In the genomic region with DNA sequence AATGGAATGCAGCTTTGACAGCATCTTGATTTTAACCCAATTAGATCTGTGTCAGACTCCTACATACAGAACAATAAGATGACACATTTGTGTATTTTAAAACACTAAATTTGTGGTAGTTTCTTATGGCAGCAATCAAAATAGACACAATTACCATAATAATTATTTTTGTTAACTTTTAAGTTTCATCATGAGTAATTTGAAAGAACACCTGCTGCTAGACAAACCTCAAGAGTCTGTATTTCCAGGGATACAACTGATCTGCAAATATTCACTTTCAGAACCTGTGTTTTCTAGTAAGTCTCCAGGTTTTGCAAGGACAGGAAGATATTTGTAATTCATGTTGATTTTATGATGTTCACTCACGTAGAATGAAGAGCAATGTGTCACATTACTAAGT, we compare ENCODE assay signal across 23 cellular contexts.
DNase-seq lines count a peak whose midpoint lies in the region; ATAC-seq and TF ChIP-seq lines count a peak whose summit lies in the region.
"Had no signal": no experiment of that assay in that cellular context is flagged by ENCODE, and none has a peak within 500 bp of the region (broad histone marks: within the 10 kb centered on the region; RNA-seq: fewer than 3 reads in every experiment).

No MANE protein-coding gene starts in this region.

- peak overlapping the region; percentile 74 for H3K4me3 ChIP-seq in KMS-11 (IDR thresholded peaks at IDR 0.05; ENCODE audit: insufficient read depth, low read depth, low read length)

- H3K27ac ChIP-seq in KMS-11 = peak overlapping the region; percentile 58; the same call in 1 of the 2 replicates
- H3K27ac ChIP-seq: RWPE1 had no signal

- no peaks in the 10 kb centered on the region for H3K27me3 ChIP-seq in KMS-11 (ENCODE audit: insufficient read depth, low read depth)

- H3K27ac Mint-ChIP-seq in T-helper 17 cell = no peak overlapping the region
- H3K27ac Mint-ChIP-seq: CD4-positive, CD25-positive, alpha-beta regulatory T cell; T-cell; T-helper 2 cell treated with Interferon-gamma antibody and Interleukin-4, amounts not matched to agents 5 μg/mL and 100 μg/mL, for 36 hours had no signal

- H3K4me1 Mint-ChIP-seq in T-helper 17 cell = no peaks in the 10 kb centered on the region
- H3K4me1 Mint-ChIP-seq: CD4-positive, CD25-positive, alpha-beta regulatory T cell; T-cell had no signal

- H3K4me3 Mint-ChIP-seq in T-helper 17 cell = no peak overlapping the region
- H3K4me3 Mint-ChIP-seq: CD4-positive, CD25-positive, alpha-beta regulatory T cell; T-cell; T-helper 2 cell treated with Interferon-gamma antibody and Interleukin-4, amounts not matched to agents 5 μg/mL and 100 μg/mL, for 36 hours had no signal

- DNase-seq in NCI-H2171 treated with DMSO at 0.1 percent for 48 hours (lab: John Stamatoyannopoulos, UW) (peak; percentile 1), NCI-H2171 (lab: John Stamatoyannopoulos, UW) (no peak), NCI-H748 treated with DMSO at 0.1 percent for 48 hours (lab: John Stamatoyannopoulos, UW) (peak; percentile 62), T-helper 17 cell (no peak), COLO829 (ENCODE audit: low spot score) (no peak)
- DNase-seq: CD4-positive, CD25-positive, alpha-beta regulatory T cell; DMS79; EL; GDM1; Kasumi-1; NCI-H1694 treated with DMSO at 0.1 percent for 48 hours; NCI-H2081 treated with DMSO at 0.1 percent for 48 hours; NCI-H446 treated with DMSO at 0.1 percent for 48 hours; NCI-H526; SHP77; T-cell had no signal

- H3K4me2 ChIP-seq in KMS-11 = peak overlapping the region; percentile 69

- TF ChIP-seq CTCF in KMS-11 (conservative IDR thresholded peaks at IDR 0.05; ENCODE audit: low read depth, low read length) = no peak

- H3K79me2 ChIP-seq in KMS-11 (ENCODE audit: insufficient read depth, low read depth) = no peaks in the 10 kb centered on the region

- peak overlapping the region; percentile 17; the same call in 1 of the 2 replicates for H3K9ac ChIP-seq in KMS-11

- no peaks in the 10 kb centered on the region for H4K20me1 ChIP-seq in KMS-11 (ENCODE audit: insufficient read depth)

- ATAC-seq in T-helper 17 cell (no peak), GM19463 (IDR thresholded peaks at IDR 0.05; ENCODE audit: unreplicated experiment) (no peak), HG03025 (IDR thresholded peaks at IDR 0.05; ENCODE audit: low FRiP score, unreplicated experiment) (no peak)
- ATAC-seq: HepG2, Panc1, T-cell had no signal

- H3K36me3 ChIP-seq in KMS-11 (ENCODE audit: insufficient read depth) = no peaks in the 10 kb centered on the region

- no peaks in the 10 kb centered on the region for H3K27me3 Mint-ChIP-seq in T-helper 17 cell
- H3K27me3 Mint-ChIP-seq: CD4-positive, CD25-positive, alpha-beta regulatory T cell; T-cell had no signal

- no peaks in the 10 kb centered on the region for H3K9me3 ChIP-seq in T-helper 17 cell (ENCODE audit: control insufficient read depth, low read length, poor library complexity, severe bottlenecking)

- H3K36me3 Mint-ChIP-seq in T-helper 17 cell (ENCODE audit: low read depth) = no peaks in the 10 kb centered on the region
- H3K36me3 Mint-ChIP-seq: CD4-positive, CD25-positive, alpha-beta regulatory T cell; T-cell had no signal

- H2AFZ ChIP-seq in KMS-11 (ENCODE audit: low read depth) = peak overlapping the region; percentile 9; the same call in 1 of the 2 replicates

- H3K4me1 ChIP-seq in KMS-11 (ENCODE audit: low read depth, poor library complexity, severe bottlenecking) = peaks cover 41% of the 10 kb centered on the region

Comparison
In these comparisons a context has a peak if more than half of its experiments do, and no peak if none do; other contexts are left out.
1. DNase-seq: peak in NCI-H2171 treated with DMSO at 0.1 percent for 48 hours (single experiment) and NCI-H748 treated with DMSO at 0.1 percent for 48 hours (single experiment); none in NCI-H2171 (single experiment), T-helper 17 cell (0 of 3) and COLO829 (single experiment).